8 cellular contexts compared by ENCODE assay signal in genomic region chr16:23556881-23557778, GRCh38. TPM values are rescaled to one million over a fixed set of nuclear protein-coding genes. Genes with fewer than 3 reads are reported as not detected.
DNase-seq lines count a peak whose midpoint lies in the region; ATAC-seq and TF ChIP-seq lines count a peak whose summit lies in the region.

EARS2 (minus strand) TSS chr16:23557350; CDS start chr16:23557343, 7 bp downstream.
UBFD1 (plus strand) TSS chr16:23557727; CDS start chr16:23557743, 16 bp downstream.

- POLR2A ChIA-PET in RWPE1 (lab: Yijun Ruan, JAX; ENCODE audit: low non-redundant PET), result no interaction called here

- H3K36me3 Mint-ChIP-seq in activated T-helper 17 cell treated with anti-CD3 and anti-CD28 coated beads, Interleukin-2, amount 50 U/mL, for 72 hours (ENCODE audit: low read depth), result peaks cover 68% of the 10 kb centered on the region
- H3K36me3 Mint-ChIP-seq in natural killer cell treated with Interleukin-12 subunit alpha and Interleukin-12 subunit beta and Interleukin-15 and Interleukin-18, amount 100 ng/mL, for 72 hours, result peaks cover 7% of the 10 kb centered on the region

- peak; percentile 94 for ATAC-seq in activated T-helper 17 cell treated with anti-CD3 and anti-CD28 coated beads, Interleukin-2, amount 50 U/mL, for 72 hours (replicated peaks)
- ATAC-seq in natural killer cell treated with Interleukin-12 subunit alpha and Interleukin-12 subunit beta and Interleukin-15 and Interleukin-18, amount 100 ng/mL, for 72 hours, result peak; percentile 95 to 96
- ATAC-seq in stimulated activated naive CD8-positive, alpha-beta T cell treated with anti-CD3 and anti-CD28 coated beads, Interleukin-15, Interleukin-2, amounts not matched to agents 100 U/mL and 50 U/mL, for 24 hours, result peak; percentile 93

- CTCF ChIA-PET in RWPE1 (lab: Yijun Ruan, JAX), result interaction anchor here (0.8 to 1.1 kb wide), 2 partner anchors 52 to 56 kb away, joined by 3 to 4 read pairs; no protein-coding TSS in a partner anchor

- peak within 1 kb of the TSS; percentile 93 for H3K4me3 Mint-ChIP-seq in activated T-helper 17 cell treated with anti-CD3 and anti-CD28 coated beads, Interleukin-2, amount 50 U/mL, for 72 hours
- peak within 1 kb of the TSS; percentile 91 for H3K4me3 Mint-ChIP-seq in natural killer cell treated with Interleukin-12 subunit alpha and Interleukin-12 subunit beta and Interleukin-15 and Interleukin-18, amount 100 ng/mL, for 72 hours

- H3K27ac Mint-ChIP-seq in activated T-helper 17 cell treated with anti-CD3 and anti-CD28 coated beads, Interleukin-2, amount 50 U/mL, for 72 hours, result peak within 1 kb of the TSS; percentile 95
- peak within 1 kb of the TSS; percentile 91 to 92 for H3K27ac Mint-ChIP-seq in natural killer cell treated with Interleukin-12 subunit alpha and Interleukin-12 subunit beta and Interleukin-15 and Interleukin-18, amount 100 ng/mL, for 72 hours

- no peaks in the 10 kb centered on the region for H3K27me3 Mint-ChIP-seq in activated T-helper 17 cell treated with anti-CD3 and anti-CD28 coated beads, Interleukin-2, amount 50 U/mL, for 72 hours
- no peaks in the 10 kb centered on the region for H3K27me3 Mint-ChIP-seq in natural killer cell treated with Interleukin-12 subunit alpha and Interleukin-12 subunit beta and Interleukin-15 and Interleukin-18, amount 100 ng/mL, for 72 hours

- TF ChIP-seq CTCF in LNCaP clone FGC (IDR thresholded peaks at IDR 0.05; ENCODE audit: control insufficient read depth, extremely low read depth, insufficient read depth) (peak; percentile 88), RWPE1 (conservative IDR thresholded peaks at IDR 0.05; ENCODE audit: low read depth) (peak; percentile 92)

- peak within 1 kb of the TSS; percentile 90 for H3K27ac ChIP-seq in RWPE1

- peak; percentile 98 for DNase-seq in ELR (ENCODE audit: low read depth)
- peak; percentile 96 for DNase-seq in H4 (ENCODE audit: low spot score)
- DNase-seq in LNCaP clone FGC (ENCODE audit: low read depth), result peak; percentile 94
- DNase-seq in RWPE1 (ENCODE audit: low spot score), result peak; percentile 97
- DNase-seq in fibroblast of peridontal ligament (ENCODE audit: extremely low read depth), result peak; percentile 98
- peak; percentile 99 for DNase-seq in natural killer cell treated with Interleukin-12 subunit alpha and Interleukin-12 subunit beta and Interleukin-15 and Interleukin-18, amount 100 ng/mL, for 72 hours (ENCODE audit: low spot score)
- peak; percentile 99 for DNase-seq in stimulated activated naive CD8-positive, alpha-beta T cell treated with anti-CD3 and anti-CD28 coated beads, Interleukin-15, Interleukin-2, amounts not matched to agents 100 U/mL and 50 U/mL, for 24 hours

- H3K4me3 ChIP-seq in LNCaP clone FGC (ENCODE audit: low read depth, low read length), result peak within 1 kb of the TSS; percentile 65

- no peaks in the 10 kb centered on the region for H3K9me3 Mint-ChIP-seq in activated T-helper 17 cell treated with anti-CD3 and anti-CD28 coated beads, Interleukin-2, amount 50 U/mL, for 72 hours
- no peaks in the 10 kb centered on the region for H3K9me3 Mint-ChIP-seq in natural killer cell treated with Interleukin-12 subunit alpha and Interleukin-12 subunit beta and Interleukin-15 and Interleukin-18, amount 100 ng/mL, for 72 hours

- peaks cover 8% of the 10 kb centered on the region for H3K4me1 Mint-ChIP-seq in activated T-helper 17 cell treated with anti-CD3 and anti-CD28 coated beads, Interleukin-2, amount 50 U/mL, for 72 hours
- peaks cover 15 to 27% of the 10 kb centered on the region in 2 donors for H3K4me1 Mint-ChIP-seq in natural killer cell treated with Interleukin-12 subunit alpha and Interleukin-12 subunit beta and Interleukin-15 and Interleukin-18, amount 100 ng/mL, for 72 hours (ENCODE audit: low read depth in 2 of 2)

RNA-seq across cellular contexts. Expression of gene EARS2, which starts in this region (rescaled TPM):
- total RNA-seq in H4 (2014; rRNA removed; shearing (Covaris generic)), result 22.1 and 28.0 TPM in 2 replicates
- 10 to 100 TPM; 23.1 to 25.3 TPM for total RNA-seq in activated T-helper 17 cell treated with anti-CD3 and anti-CD28 coated beads, Interleukin-2, amount 50 U/mL, for 72 hours
- total RNA-seq in natural killer cell treated with Interleukin-12 subunit alpha and Interleukin-12 subunit beta and Interleukin-15 and Interleukin-18, amount 100 ng/mL, for 72 hours, result 10 to 100 TPM; 19.2 to 34.9 TPM

RNA-seq across cellular contexts. Expression of gene UBFD1, which starts in this region (rescaled TPM):
- total RNA-seq in H4 (2014; rRNA removed; shearing (Covaris generic)), result 103 and 112 TPM in 2 replicates
- 10 to 100 TPM; 42.1 to 58.2 TPM for total RNA-seq in activated T-helper 17 cell treated with anti-CD3 and anti-CD28 coated beads, Interleukin-2, amount 50 U/mL, for 72 hours
- total RNA-seq in natural killer cell treated with Interleukin-12 subunit alpha and Interleukin-12 subunit beta and Interleukin-15 and Interleukin-18, amount 100 ng/mL, for 72 hours, result 10 to 100 TPM; 53.8 to 87.1 TPM

Comparison
In these comparisons a context has a peak if more than half of its experiments do, and no peak if none do; other contexts are left out.
1. Peak in every context shown above with its lines: DNase-seq, ATAC-seq, H3K4me3 ChIP-seq and H3K27ac ChIP-seq.